ENCODE assay signal across 15 cellular contexts in genomic region chr9:90665072-90665471, GRCh38. TPM values are rescaled to one million over a fixed set of nuclear protein-coding genes. Genes with fewer than 3 reads are reported as not detected.
DNase-seq lines count a peak whose midpoint lies in the region; ATAC-seq and TF ChIP-seq lines count a peak whose summit lies in the region.
"Had no signal": no experiment of that assay in that cellular context is flagged by ENCODE, and none has a peak within 500 bp of the region (broad histone marks: within the 10 kb centered on the region; RNA-seq: fewer than 3 reads in every experiment).

No MANE protein-coding gene starts in this region.

- no peaks in the 10 kb centered on the region for H3K9me3 Mint-ChIP-seq in WTC11

- TF ChIP-seq CTCF in WTC11 (IDR thresholded peaks at IDR 0.05): 0 out of 2 replicates have a peak, but pooled peaks have one; percentile 25

- H3K4me3 ChIP-seq in H7 (ENCODE audit: insufficient read depth, low read depth, low read length): no peak overlapping the region

- no peak overlapping the region for H3K27ac Mint-ChIP-seq in WTC11
- H3K27ac Mint-ChIP-seq: CD4-positive, alpha-beta memory T cell; HFFc6 had no signal

- peak; percentile 16 for DNase-seq in ELF-1 (ENCODE audit: low read depth, low spot score)
- peak; percentile 60 for DNase-seq in H7
- DNase-seq in WTC11 (ENCODE audit: low spot score): peak; percentile 69
- peak; percentile 64 for DNase-seq in islet precursor cell
- no peak for DNase-seq in NCI-H524 (lab: John Stamatoyannopoulos, UW)
- DNase-seq in NCI-H2081 treated with DMSO at 0.1 percent for 48 hours (lab: John Stamatoyannopoulos, UW): no peak
- no peak for DNase-seq in activated CD4-positive, alpha-beta T cell treated with anti-CD3 and anti-CD28 coated beads, Interleukin-2, amount 50 U/mL, for 4 hours
- DNase-seq: CD4-positive, alpha-beta memory T cell; HFFc6; KBM-7; NCI-H1092 treated with DMSO at 0.1 percent for 48 hours; NCI-H187 treated with DMSO at 0.1 percent for 48 hours; NCI-H510A; PC-3 had no signal

- H3K36me3 Mint-ChIP-seq in WTC11: no peaks in the 10 kb centered on the region
- H3K36me3 Mint-ChIP-seq: CD4-positive, alpha-beta memory T cell had no signal

- CTCF ChIA-PET in WTC11 (lab: Charles Lee): interaction anchor here (0.7 kb wide), 1 partner anchor 346 kb away, joined by 3 read pairs; no protein-coding TSS in a partner anchor

- POLR2A ChIA-PET in WTC11 (lab: Charles Lee): interaction anchor here (1.5 kb wide), 1 partner anchor 364 kb away, joined by 3 read pairs; no protein-coding TSS in a partner anchor

- no peaks in the 10 kb centered on the region for H3K36me3 ChIP-seq in H7 (replicated peaks; ENCODE audit: control insufficient read depth, insufficient read depth, low read length)

- peak; percentile 93 for ATAC-seq in WTC11
- ATAC-seq: PC-3 had no signal

- no peaks in the 10 kb centered on the region for H3K27me3 Mint-ChIP-seq in WTC11 (ENCODE audit: low read depth)

- no peaks in the 10 kb centered on the region for H3K4me1 Mint-ChIP-seq in WTC11
- H3K4me1 Mint-ChIP-seq: CD4-positive, alpha-beta memory T cell had no signal

- H3K27me3 ChIP-seq in H7 (ENCODE audit: control insufficient read depth, insufficient read depth, low read length): no peaks in the 10 kb centered on the region

- no peak overlapping the region for H3K4me3 Mint-ChIP-seq in WTC11
- H3K4me3 Mint-ChIP-seq: CD4-positive, alpha-beta memory T cell; HFFc6 had no signal

TF ChIP-seq in WTC11, 78 proteins besides CTCF, POLR2A, EP300 and RAD21:
- TF ChIP-seq ATF6 (CRISPR knock-in tag; IDR thresholded peaks at IDR 0.05) (no peak), USF1 (CRISPR knock-in tag; IDR thresholded peaks at IDR 0.05) (no peak), SP1 (CRISPR knock-in tag; conservative IDR thresholded peaks at IDR 0.05) (no peak), KAT7 (CRISPR knock-in tag; IDR thresholded peaks at IDR 0.05; ENCODE audit: borderline replicate concordance) (no peak), FOXP1 (CRISPR knock-in tag; IDR thresholded peaks at IDR 0.05; ENCODE audit: borderline replicate concordance) (no peak), RELA (CRISPR knock-in tag; IDR thresholded peaks at IDR 0.05; ENCODE audit: borderline replicate concordance) (no peak)
TF ChIP-seq in WTC11: peak in this region for 0.

RNA-seq across cellular contexts. Expression of gene DIRAS2, which starts 22.4 kb away (rescaled TPM):
- total RNA-seq in H7 (2014; rRNA removed; shearing (Covaris generic)): 0.11 and 0.28 TPM in 2 replicates
- total RNA-seq in WTC11 (2021): 0.27 to 0.35 TPM (median 0.34 TPM) in 3 replicates
- total RNA-seq: CD4-positive, alpha-beta memory T cell; HFFc6; M059J; PC-3 had no signal

Comparison
In these comparisons a context has a peak if more than half of its experiments do, and no peak if none do; other contexts are left out.
1. DNase-seq: peak in ELF-1 (single experiment), H7 (single experiment), WTC11 (single experiment) and islet precursor cell (single experiment); none in NCI-H524 (0 of 2), NCI-H2081 treated with DMSO at 0.1 percent for 48 hours (single experiment) and activated CD4-positive, alpha-beta T cell treated with anti-CD3 and anti-CD28 coated beads, Interleukin-2, amount 50 U/mL, for 4 hours (0 of 2).